ENCODE assay signal across 11 cellular contexts in genomic region chr1:21652101-21652936, GRCh38. TPM values are rescaled to one million over a fixed set of nuclear protein-coding genes. Genes with fewer than 3 reads are reported as not detected.
A peak's percentile ranks its signal among the peaks of the same experiment; 100 is the strongest.
DNase-seq lines count a peak whose midpoint lies in the region; ATAC-seq, FAIRE-seq and TF ChIP-seq lines count a peak whose summit lies in the region.
"Had no signal": no experiment of that assay in that cellular context is flagged by ENCODE, and none has a peak within 500 bp of the region (broad histone marks: within the 10 kb centered on the region; RNA-seq: fewer than 3 reads in every experiment).

No MANE protein-coding gene starts in this region.

- H3K9me3 ChIP-seq in CD4-positive, alpha-beta memory T cell (ENCODE audit: control insufficient read depth in 1 of 2, low read length in 2 of 2): no peaks in the 10 kb centered on the region
- H3K9me3 ChIP-seq in Panc1 (ENCODE audit: control insufficient read depth, insufficient read depth, low read depth, low read length) (no peaks in the 10 kb centered on the region), endothelial cell of umbilical vein (replicated peaks; ENCODE audit: control insufficient read depth, insufficient read depth, low read length) (no peaks in the 10 kb centered on the region), ovary (no peaks in the 10 kb centered on the region)

- H3K4me1 ChIP-seq in CD4-positive, alpha-beta memory T cell (ENCODE audit: insufficient read depth, low read length): peaks cover 8% of the 10 kb centered on the region
- H3K4me1 ChIP-seq in Panc1 (ENCODE audit: control insufficient read depth, insufficient read depth, low read length): no peaks in the 10 kb centered on the region; the same call in 1 of the 2 replicates
- H3K4me1 ChIP-seq in endothelial cell of umbilical vein (ENCODE audit: control insufficient read depth, extremely low read depth, insufficient read depth, low read length): peaks cover 3% of the 10 kb centered on the region
- H3K4me1 ChIP-seq in ovary (ENCODE audit: insufficient read depth): peaks cover 5% of the 10 kb centered on the region

- H3K9me1 ChIP-seq in endothelial cell of umbilical vein (replicated peaks; ENCODE audit: control insufficient read depth, extremely low read depth, insufficient read depth, low read length): no peaks in the 10 kb centered on the region

- H2AFZ ChIP-seq in endothelial cell of umbilical vein (ENCODE audit: low read depth, low read length): no peak overlapping the region

- dilution Hi-C loops in endothelial cell of umbilical vein (cut with MboI; ENCODE audit: extremely low pct_ligation_motif_present, low sequenced_read_pairs): no loop called here

- H3K4me2 ChIP-seq in endothelial cell of umbilical vein (ENCODE audit: insufficient read depth, low read length): no peak overlapping the region

- H4K20me1 ChIP-seq in endothelial cell of umbilical vein (replicated peaks; ENCODE audit: control insufficient read depth, extremely low read depth, insufficient read depth, low read length): no peaks in the 10 kb centered on the region

- intact Hi-C loops in CD4-positive, alpha-beta memory T cell (cut with micrococcal nuclease): no loop called here
- intact Hi-C loops in Panc1 (cut with micrococcal nuclease; ENCODE audit: unreplicated experiment): loop anchor here (10.0 kb wide), 2 partner anchors 58 to 118 kb away; no protein-coding TSS in a partner anchor
- intact Hi-C loops in endothelial cell of umbilical vein (cut with micrococcal nuclease): no loop called here
- intact Hi-C loops in ovary (cut with DNase I): loop anchor here in 2 of 4 donors (5.0 to 10.0 kb wide), 2 partner anchors 148 to 280 kb away; partner anchors contain the start of gene ALPL (in 2 of the 2)

- H3K9ac ChIP-seq in endothelial cell of umbilical vein (replicated peaks; ENCODE audit: extremely low read depth, insufficient read depth, low read length): no peak overlapping the region

- in situ Hi-C loops in Panc1 (cut with HindIII; ENCODE audit: low pct_unique_long_range_greater_than_20kb, low sequenced_read_pairs) (no loop called here), GM13976 (cut with MboI; ENCODE audit: low sequenced_read_pairs, unreplicated experiment) (no loop called here)

- no peak overlapping the region for H3K4me3 ChIP-seq in CD4-positive, alpha-beta memory T cell (ENCODE audit: low read length in 2 of 2)
- peak overlapping the region; percentile 23 to 38; a peak in 3 of 4 replicates for H3K4me3 ChIP-seq in Panc1 (ENCODE audit: low read depth in 2 of 2, low read length in 2 of 2)
- H3K4me3 ChIP-seq in endothelial cell of umbilical vein (replicated peaks in 1 of 3; ENCODE audit: insufficient read depth in 1 of 3, low read depth in 1 of 3, low read length in 3 of 3): no peak overlapping the region
- H3K4me3 ChIP-seq in ovary: peak overlapping the region; percentile 39

- TF ChIP-seq POLR2A in endothelial cell of umbilical vein (IDR thresholded peaks at IDR 0.05; ENCODE audit: low read depth, low read length) (no peak), ovary (IDR thresholded peaks at IDR 0.05) (no peak)

- no peaks in the 10 kb centered on the region for H3K36me3 ChIP-seq in CD4-positive, alpha-beta memory T cell (ENCODE audit: insufficient read depth, low read length)
- H3K36me3 ChIP-seq in Panc1 (ENCODE audit: control insufficient read depth, insufficient read depth, low read length) (no peaks in the 10 kb centered on the region), endothelial cell of umbilical vein (ENCODE audit: control insufficient read depth in 2 of 2, extremely low read depth in 1 of 2, insufficient read depth in 2 of 2, low read length in 2 of 2) (no peaks in the 10 kb centered on the region), ovary (no peaks in the 10 kb centered on the region)

- POLR2A ChIA-PET in CD4-positive, alpha-beta memory T cell (lab: Charles Lee; ENCODE audit: partially characterized antibody): no interaction called here
- POLR2A ChIA-PET in Panc1 (lab: Charles Lee) (interaction anchor here (0.6 kb wide), 1 partner anchor 371 kb away, joined by 6 read pairs; no protein-coding TSS in a partner anchor), endothelial cell of umbilical vein (lab: Charles Lee) (interaction anchor here (0.6 kb wide), 1 partner anchor 934 kb away, joined by 10 read pairs; no protein-coding TSS in a partner anchor)

- TF ChIP-seq CTCF in Panc1 (IDR thresholded peaks at IDR 0.05) (no peak), endothelial cell of umbilical vein (IDR thresholded peaks at IDR 0.05; ENCODE audit: extremely low read depth in 1 of 2, insufficient read depth in 1 of 2, low read depth in 1 of 2, low read length in 2 of 2) (no peak), ovary (IDR thresholded peaks at IDR 0.05) (no peak), GM13976 (IDR thresholded peaks at IDR 0.05; ENCODE audit: borderline replicate concordance, control extremely low read depth, extremely low read depth, insufficient read depth, missing control alignments) (no peak)

- peak overlapping the region in 4 of 7 donors; percentile 43 to 83 (median 74) for H3K27ac Mint-ChIP-seq in CD4-positive, alpha-beta memory T cell

- H3K9me3 Mint-ChIP-seq in CD4-positive, alpha-beta memory T cell: no peaks in the 10 kb centered on the region

- H3K36me3 Mint-ChIP-seq in CD4-positive, alpha-beta memory T cell: no peaks in the 10 kb centered on the region

- no peak for TF ChIP-seq EP300 in ovary (IDR thresholded peaks at IDR 0.05)

- H3K27me3 ChIP-seq in CD4-positive, alpha-beta memory T cell (ENCODE audit: insufficient read depth, low read length): no peaks in the 10 kb centered on the region
- H3K27me3 ChIP-seq in Panc1 (ENCODE audit: control insufficient read depth, insufficient read depth, low read length) (no peaks in the 10 kb centered on the region), endothelial cell of umbilical vein (ENCODE audit: control insufficient read depth in 2 of 2, insufficient read depth in 2 of 2, low read length in 2 of 2) (peaks cover 16 to 22% of the 10 kb centered on the region in 2 experiments), ovary (no peaks in the 10 kb centered on the region)

- CTCF ChIA-PET in CD4-positive, alpha-beta memory T cell (lab: Charles Lee; ENCODE audit: partially characterized antibody): interaction anchor here (0.6 kb wide), 1 partner anchor 289 kb away, joined by 3 read pairs; no protein-coding TSS in a partner anchor
- CTCF ChIA-PET in Panc1 (lab: Charles Lee) (interaction anchor here (0.6 to 0.9 kb wide), 2 partner anchors 8 to 59 kb away, joined by 6 to 7 read pairs; no protein-coding TSS in a partner anchor), endothelial cell of umbilical vein (lab: Charles Lee) (interaction anchor here (1.0 kb wide), 2 partner anchors 30 to 282 kb away, joined by 3 read pairs; no protein-coding TSS in a partner anchor)

- H3K27me3 Mint-ChIP-seq in CD4-positive, alpha-beta memory T cell: peaks cover 0 to 2% of the 10 kb centered on the region in 2 donors

- H3K4me3 Mint-ChIP-seq in CD4-positive, alpha-beta memory T cell: peak overlapping the region; percentile 67 to 94 (median 79)

- FAIRE-seq in endothelial cell of umbilical vein (lab: Jason Lieb, UNC): no peak
- FAIRE-seq: keratinocyte had no signal

- no peak overlapping the region for H3K27ac ChIP-seq in CD4-positive, alpha-beta memory T cell (ENCODE audit: low read depth, low read length)
- H3K27ac ChIP-seq in Panc1 (ENCODE audit: low read length) (no peak overlapping the region), endothelial cell of umbilical vein (ENCODE audit: insufficient read depth, low read depth, low read length) (no peak overlapping the region), ovary (no peak overlapping the region)

- 15 to 45% (median 26%) methylated on average over 18 to 39 of the region's 39 CpGs for WGBS in ovary, 3 donors

- no peak for DNase-seq in CD4-positive, alpha-beta memory T cell
- DNase-seq in Panc1 (ENCODE audit: low read depth, low spot score) (no peak), endothelial cell of umbilical vein (ENCODE audit: low read depth, low spot score) (no peak), ovary (no peak), ecto neural progenitor cell (ENCODE audit: low spot score) (no peak), DMS 273 (lab: John Stamatoyannopoulos, UW; ENCODE audit: unreplicated experiment) (no peak), GM13976 (ENCODE audit: low spot score) (no peak)
- DNase-seq: cerebellar nuclear complex, NCI-H446 had no signal

- peaks cover 8 to 22% (median 16%) of the 10 kb centered on the region in 4 donors for H3K4me1 Mint-ChIP-seq in CD4-positive, alpha-beta memory T cell

- H3K79me2 ChIP-seq in endothelial cell of umbilical vein (ENCODE audit: control insufficient read depth, insufficient read depth, low read length): no peaks in the 10 kb centered on the region

- ATAC-seq in Panc1 (peak; percentile 6; the same call in 1 of the 2 replicates), GM18861 (IDR thresholded peaks at IDR 0.05; ENCODE audit: unreplicated experiment) (no peak)

- no TSS peak for BruUV-seq in Panc1 (replicated peaks; lab: Mats Ljungman, UMichigan)
- no TSS peak for BruUV-seq in endothelial cell of umbilical vein (replicated peaks; lab: Mats Ljungman, UMichigan)

TF ChIP-seq in endothelial cell of umbilical vein, 7 proteins besides CTCF, POLR2A, EP300 and RAD21:
- peak; percentile 70 for TF ChIP-seq EZH2 (IDR thresholded peaks at IDR 0.05; ENCODE audit: borderline replicate concordance, low read depth, low read length, severe bottlenecking)
- TF ChIP-seq MYC (IDR thresholded peaks at IDR 0.05; ENCODE audit: low read depth, low read length): no peak
- TF ChIP-seq POLR2AphosphoS5 (IDR thresholded peaks at IDR 0.05; ENCODE audit: insufficient read depth, low read depth, low read length): no peak
TF ChIP-seq in endothelial cell of umbilical vein: peak in this region for 1.

RNA-seq across cellular contexts. Expression of gene RAP1GAP, which starts 16.8 kb away (rescaled TPM):
- under 1 TPM; 0.23 to 0.72 TPM for total RNA-seq in CD4-positive, alpha-beta memory T cell
- polyA plus RNA-seq in CD4-positive, alpha-beta memory T cell: not detected
- total RNA-seq in Panc1 (2021; ENCODE audit: unreplicated experiment) (4.6 TPM), endothelial cell of umbilical vein (0.20 TPM in 1 of 2 replicates, not detected in the other), ovary (1 to 10 TPM in 6 of 7 donors, under 1 TPM in 1; 0.60 to 9.4 (median 2.8) TPM)
- polyA plus RNA-seq in Panc1 (2012; ENCODE audit: insufficient read length): 7.7 TPM
- polyA plus RNA-seq in endothelial cell of umbilical vein (0.07 and 1.4 TPM in 2 replicates), ovary (1 to 10 TPM; 1.1 to 4.6 TPM)
- 0.03 and 0.11 TPM in 2 replicates for polyA plus RNA-seq in endothelial cell of umbilical vein (2011; cell fraction: cytosol; rRNA removed)
- polyA plus RNA-seq in endothelial cell of umbilical vein (2011; cell fraction: nucleus; rRNA removed): 0.25 and 0.34 TPM in 2 replicates
- 0.08 and 0.65 TPM in 2 replicates for polyA plus RNA-seq in endothelial cell of umbilical vein (2012)
- polyA minus RNA-seq in endothelial cell of umbilical vein: 1.0 and 2.8 TPM in 2 replicates
- polyA minus RNA-seq in endothelial cell of umbilical vein (2011; cell fraction: cytosol; rRNA and poly(A)+ RNA removed): 7.0 TPM
- polyA minus RNA-seq in endothelial cell of umbilical vein (2011; cell fraction: nucleus; rRNA and poly(A)+ RNA removed): 0.43 TPM in 1 of 2 replicates, not detected in the other

Comparison
In these comparisons a context has a peak if more than half of its experiments do, and no peak if none do; other contexts are left out.
1. H3K4me3 ChIP-seq: peak in Panc1 (2 of 2) and ovary (single experiment); none in CD4-positive, alpha-beta memory T cell (0 of 2) and endothelial cell of umbilical vein (0 of 3).